In genomic region chr11:119148855-119149370, GRCh38 we compare ENCODE assay signal across 8 cellular contexts. TPM values are rescaled to one million over a fixed set of nuclear protein-coding genes. Genes with fewer than 3 reads are reported as not detected.
DNase-seq lines count a peak whose midpoint lies in the region; ATAC-seq and TF ChIP-seq lines count a peak whose summit lies in the region.

TSS of gene ABCG4 (plus strand) at chr11:119149052. CDS start at chr11:119149966, 914 bp downstream.

- no peaks in the 10 kb centered on the region for H3K36me3 ChIP-seq in GM06990 (ENCODE audit: control insufficient read depth, insufficient read depth, low read length)
- no peaks in the 10 kb centered on the region for H3K36me3 ChIP-seq in OCI-LY7 (ENCODE audit: insufficient read depth, low read length)
- H3K36me3 ChIP-seq in brain microvascular endothelial cell (replicated peaks), result no peaks in the 10 kb centered on the region

- CTCF ChIA-PET in OCI-LY7 (lab: Charles Lee; ENCODE audit: unreplicated experiment), result no interaction called here

- intact Hi-C loops in OCI-LY7 (cut with micrococcal nuclease; ENCODE audit: unreplicated experiment) (no loop called here), left colon (cut with DNase I, micrococcal nuclease) (loop anchor here in 1 of 2 donors (10.0 kb wide), 1 partner anchor 46 kb away; no protein-coding TSS in a partner anchor)

- H3K4me1 ChIP-seq in OCI-LY7 (ENCODE audit: insufficient read depth, low read length, poor library complexity, severe bottlenecking), result peaks cover 17% of the 10 kb centered on the region

- POLR2A ChIA-PET in OCI-LY7 (lab: Charles Lee), result interaction anchor here (1.6 kb wide), 1 partner anchor 48 kb away, joined by 3 read pairs; no protein-coding TSS in a partner anchor

- peak within 1 kb of the TSS; percentile 95 for H3K4me2 ChIP-seq in OCI-LY7 (ENCODE audit: low read length)

- H3K27ac ChIP-seq in OCI-LY7 (ENCODE audit: low read depth, low read length, poor library complexity, severe bottlenecking) (no peak within 1 kb of the TSS), brain microvascular endothelial cell (no peak within 1 kb of the TSS)

- no peak within 1 kb of the TSS for H3K27ac Mint-ChIP-seq in stimulated activated memory B cell treated with anti-CD40 and anti-IgM and Interleukin-4, amounts not matched to agents 10 μg/mL and 1 μg/mL and 100 μg/mL, for 72 hours

- H3K9me3 ChIP-seq in OCI-LY7 (ENCODE audit: low read length), result no peaks in the 10 kb centered on the region

- no peaks in the 10 kb centered on the region for H3K9me2 ChIP-seq in OCI-LY7 (ENCODE audit: insufficient read depth, low read length)

- H3K27me3 ChIP-seq in GM06990 (replicated peaks; ENCODE audit: control insufficient read depth, insufficient read depth, low read length) (peaks cover 3% of the 10 kb centered on the region), brain microvascular endothelial cell (replicated peaks) (peaks cover 7% of the 10 kb centered on the region)

- peaks cover 21% of the 10 kb centered on the region for H3K4me1 Mint-ChIP-seq in stimulated activated memory B cell treated with anti-CD40 and anti-IgM and Interleukin-4, amounts not matched to agents 10 μg/mL and 1 μg/mL and 100 μg/mL, for 72 hours

- peak within 1 kb of the TSS; percentile 75 for H2AFZ ChIP-seq in OCI-LY7 (ENCODE audit: low read length)

- in situ Hi-C loops in brain microvascular endothelial cell (cut with HindIII; ENCODE audit: low pct_ligation_motif_present, low sequenced_read_pairs), result no loop called here

- H3K27me3 Mint-ChIP-seq in stimulated activated memory B cell treated with anti-CD40 and anti-IgM and Interleukin-4, amounts not matched to agents 10 μg/mL and 1 μg/mL and 100 μg/mL, for 72 hours, result peaks cover 86% of the 10 kb centered on the region

- DNase-seq in GM06990 (ENCODE audit: extremely low read depth, insufficient read length) (no peak), OCI-LY7 (ENCODE audit: low spot score) (peak; percentile 25), brain microvascular endothelial cell (no peak), left colon (peak in 1 of 2 donors; percentile 35), RPMI8226 (no peak), NCI-H1694 treated with DMSO at 0.1 percent for 48 hours (lab: John Stamatoyannopoulos, UW) (no peak)

- peak within 1 kb of the TSS; percentile 58 for H3K4me3 Mint-ChIP-seq in stimulated activated memory B cell treated with anti-CD40 and anti-IgM and Interleukin-4, amounts not matched to agents 10 μg/mL and 1 μg/mL and 100 μg/mL, for 72 hours

- no peaks in the 10 kb centered on the region for H3K79me2 ChIP-seq in OCI-LY7 (ENCODE audit: insufficient read depth, low read depth, low read length)

- no peaks in the 10 kb centered on the region for H3K9me3 Mint-ChIP-seq in stimulated activated memory B cell treated with anti-CD40 and anti-IgM and Interleukin-4, amounts not matched to agents 10 μg/mL and 1 μg/mL and 100 μg/mL, for 72 hours

- H3K4me3 ChIP-seq in GM06990 (replicated peaks; ENCODE audit: low read depth, low read length), result peak within 1 kb of the TSS; percentile 44
- H3K4me3 ChIP-seq in OCI-LY7 (ENCODE audit: low read depth, low read length, poor library complexity, severe bottlenecking), result peak within 1 kb of the TSS; percentile 66
- peak within 1 kb of the TSS; percentile 57 for H3K4me3 ChIP-seq in brain microvascular endothelial cell (ENCODE audit: low read depth, low read length)

- TF ChIP-seq CTCF in GM06990 (IDR thresholded peaks at IDR 0.05; ENCODE audit: insufficient read depth, low read length, poor library complexity, severe bottlenecking), result no peak
- TF ChIP-seq CTCF in OCI-LY7 (conservative IDR thresholded peaks at IDR 0.05; ENCODE audit: low read length), result no peak
- no peak for TF ChIP-seq CTCF in brain microvascular endothelial cell (IDR thresholded peaks at IDR 0.05; ENCODE audit: low read depth, low read length, missing control alignments)

- ATAC-seq in left colon (peak; percentile 56), GM21576 (IDR thresholded peaks at IDR 0.05; ENCODE audit: unreplicated experiment) (no peak)
- ATAC-seq in stimulated activated memory B cell treated with anti-CD40 and anti-IgM and Interleukin-4, amounts not matched to agents 10 μg/mL and 1 μg/mL and 100 μg/mL, for 72 hours, result peak; percentile 56

- no peaks in the 10 kb centered on the region for H3K36me3 Mint-ChIP-seq in stimulated activated memory B cell treated with anti-CD40 and anti-IgM and Interleukin-4, amounts not matched to agents 10 μg/mL and 1 μg/mL and 100 μg/mL, for 72 hours

- BruUV-seq in OCI-LY7 (replicated peaks; lab: Mats Ljungman, UMichigan), result no TSS peak

- H4K20me1 ChIP-seq in OCI-LY7 (ENCODE audit: insufficient read depth, low read length), result no peaks in the 10 kb centered on the region

RNA-seq across cellular contexts. Expression of gene ABCG4, which starts in this region (rescaled TPM):
- not detected in 2 replicates for total RNA-seq in OCI-LY7 (2014; rRNA removed; shearing (Covaris generic))
- total RNA-seq in OCI-LY7 (2022) (not detected in 2 replicates), left colon (not detected)

Comparison
In these comparisons a context has a peak if more than half of its experiments do, and no peak if none do; other contexts are left out.
1. Peak in DNase-seq, H3K4me3 ChIP-seq and H3K4me2 ChIP-seq in OCI-LY7; RNA of the gene not detected or under 1 TPM.
2. Peak in ATAC-seq in left colon; RNA of the gene not detected or under 1 TPM.